ENCODE assay signal across 8 cellular contexts in genomic region chr6:80607814-80608391, GRCh38.
DNase-seq lines count a peak whose midpoint lies in the region; ATAC-seq lines count a peak whose summit lies in the region.

No MANE protein-coding gene starts in this region.

- no peaks in the 10 kb centered on the region for H3K9me3 ChIP-seq in CD4-positive, alpha-beta memory T cell (ENCODE audit: control insufficient read depth in 1 of 2, low read length in 2 of 2)

- intact Hi-C loops in CD4-positive, alpha-beta memory T cell (cut with micrococcal nuclease) = no loop called here

- no peak overlapping the region for H3K4me3 ChIP-seq in CD4-positive, alpha-beta memory T cell (ENCODE audit: low read length in 2 of 2)

- H3K9me3 Mint-ChIP-seq in CD4-positive, alpha-beta memory T cell = peaks cover 0 to 3% (median 0%) of the 10 kb centered on the region in 8 donors

- no peaks in the 10 kb centered on the region for H3K36me3 Mint-ChIP-seq in CD4-positive, alpha-beta memory T cell

- H3K4me1 ChIP-seq in CD4-positive, alpha-beta memory T cell (ENCODE audit: insufficient read depth, low read length) = no peaks in the 10 kb centered on the region

- no peaks in the 10 kb centered on the region for H3K4me1 Mint-ChIP-seq in CD4-positive, alpha-beta memory T cell

- no peaks in the 10 kb centered on the region for H3K27me3 ChIP-seq in CD4-positive, alpha-beta memory T cell (ENCODE audit: insufficient read depth, low read length)

- no peaks in the 10 kb centered on the region for H3K36me3 ChIP-seq in CD4-positive, alpha-beta memory T cell (ENCODE audit: insufficient read depth, low read length)

- ATAC-seq in HG02763 (IDR thresholded peaks at IDR 0.05; ENCODE audit: unreplicated experiment) = no peak

- peak; percentile 6 for DNase-seq in HK-2 (ENCODE audit: unreplicated experiment)
- peak; percentile 11 for DNase-seq in amniotic stem cell (lab: John Stamatoyannopoulos, UW)
- DNase-seq in hepatic stellate cell (ENCODE audit: low spot score) = peak; percentile 35
- DNase-seq in smooth muscle cell of the brain vasculature (ENCODE audit: low read depth, low spot score) = peak; percentile 73
- no peak for DNase-seq in SK-N-DZ (ENCODE audit: low spot score)
- DNase-seq in inferior parietal cortex (ENCODE audit: extremely low spot score) = no peak
- DNase-seq in CD4-positive, alpha-beta memory T cell = no peak

- H3K27me3 Mint-ChIP-seq in CD4-positive, alpha-beta memory T cell = peaks cover 0 to 2% of the 10 kb centered on the region in 2 donors

- POLR2A ChIA-PET in CD4-positive, alpha-beta memory T cell (lab: Charles Lee; ENCODE audit: partially characterized antibody) = no interaction called here

- H3K27ac ChIP-seq in CD4-positive, alpha-beta memory T cell (ENCODE audit: low read depth, low read length) = no peak overlapping the region

- H3K27ac Mint-ChIP-seq in CD4-positive, alpha-beta memory T cell = no peak overlapping the region

- CTCF ChIA-PET in CD4-positive, alpha-beta memory T cell (lab: Charles Lee; ENCODE audit: partially characterized antibody) = no interaction called here

- no peak overlapping the region for H3K4me3 Mint-ChIP-seq in CD4-positive, alpha-beta memory T cell

Comparison
In these comparisons a context has a peak if more than half of its experiments do, and no peak if none do; other contexts are left out.
1. DNase-seq: peak in HK-2 (single experiment), amniotic stem cell (single experiment), hepatic stellate cell (single experiment) and smooth muscle cell of the brain vasculature (single experiment); none in SK-N-DZ (single experiment), inferior parietal cortex (single experiment) and CD4-positive, alpha-beta memory T cell (0 of 5).